Comparison of ENCODE assay signal across 29 cellular contexts in the genomic region with DNA sequence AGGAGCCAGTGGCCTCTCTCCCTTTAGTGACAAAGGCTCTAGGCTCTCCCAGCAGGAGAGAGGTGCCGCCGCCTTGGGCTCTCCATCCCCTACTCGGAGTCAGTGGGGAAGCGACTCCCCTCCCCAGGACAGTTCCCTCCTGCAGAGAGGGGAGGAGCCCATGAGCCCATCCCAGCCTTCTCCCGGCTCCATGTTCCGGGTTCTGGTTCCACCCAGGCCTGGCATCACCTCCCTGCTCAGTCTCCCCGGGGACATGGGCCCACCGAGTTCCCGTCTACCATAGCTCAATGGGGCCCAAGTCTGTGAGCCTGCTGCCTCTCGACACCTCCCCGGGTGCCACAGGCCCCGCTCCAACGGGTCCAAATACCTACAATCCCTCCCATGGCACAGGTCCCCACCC.
"Had no signal": no experiment of that assay in that cellular context is flagged by ENCODE, and none has a peak within 500 bp of the region (broad histone marks: within the 10 kb centered on the region; RNA-seq: fewer than 3 reads in every experiment).

No MANE protein-coding gene starts in this region.

- H3K4me1 ChIP-seq: left lung, neural progenitor cell, pancreas, thyroid gland, upper lobe of left lung had no signal

- H3K36me3 Mint-ChIP-seq: natural killer cell, neural progenitor cell had no signal

- H3K4me1 Mint-ChIP-seq: mesothelial cell of epicardium had no signal

- H3K27ac Mint-ChIP-seq: mesothelial cell of epicardium; natural killer cell; neural progenitor cell; stimulated activated naive B cell treated with anti-CD40 and anti-IgM and Interleukin-4, amounts not matched to agents 10 μg/mL and 1 μg/mL and 100 μg/mL, for 72 hours had no signal

- H2AFZ ChIP-seq: hepatocyte, neural progenitor cell had no signal

- H3K4me3 ChIP-seq: heart right ventricle, hepatocyte, left lung, lung, neural progenitor cell, pancreas, psoas muscle, skin epidermis, stomach, testis, thyroid gland, transverse colon, upper lobe of left lung, vagina had no signal

- H3K9ac ChIP-seq: neural progenitor cell had no signal

- ATAC-seq: heart right ventricle; left cardiac atrium; left lung; natural killer cell; pancreas; psoas muscle; sciatic nerve; stimulated activated naive B cell treated with anti-CD40 and anti-IgM and Interleukin-4, amounts not matched to agents 10 μg/mL and 1 μg/mL and 100 μg/mL, for 72 hours; stimulated activated naive CD8-positive, alpha-beta T cell treated with anti-CD3 and anti-CD28 coated beads, Interleukin-15, Interleukin-2, amounts not matched to agents 100 U/mL and 50 U/mL, for 24 hours had no signal

- H3K4me3 Mint-ChIP-seq: mesothelial cell of epicardium; naive B cell; natural killer cell; nephron progenitor cell; neural progenitor cell; stimulated activated naive B cell treated with anti-CD40 and anti-IgM and Interleukin-4, amounts not matched to agents 10 μg/mL and 1 μg/mL and 100 μg/mL, for 72 hours had no signal

- H3K9me3 Mint-ChIP-seq: mesothelial cell of epicardium, natural killer cell, nephron progenitor cell, neural progenitor cell had no signal

- H3K27ac ChIP-seq: heart right ventricle, hepatocyte, left lung, neural progenitor cell, pancreas, psoas muscle, skin epidermis, stomach, testis, thyroid gland, transverse colon, upper lobe of left lung, vagina had no signal

- H3K9me3 ChIP-seq: heart right ventricle, left lung, pancreas, psoas muscle, stomach, testis, thyroid gland, transverse colon, upper lobe of left lung, vagina had no signal

- H3K4me2 ChIP-seq: hepatocyte, neural progenitor cell had no signal

- H3K27me3 ChIP-seq: heart right ventricle, hepatocyte, left lung, neural progenitor cell, pancreas, stomach, testis, thyroid gland, transverse colon, upper lobe of left lung, vagina had no signal

- H3K36me3 ChIP-seq: heart right ventricle, left lung, neural progenitor cell, pancreas, stomach, thyroid gland, transverse colon, upper lobe of left lung, vagina had no signal

- DNase-seq: heart right ventricle; islet precursor cell; kidney glomerular epithelial cell; left cardiac atrium; mesendoderm; naive B cell; natural killer cell; nephron progenitor cell; psoas muscle; stimulated activated CD4-positive, alpha-beta T cell treated with anti-CD3 and anti-CD28 coated beads, Interleukin-12 subunit alpha, Interleukin-12 subunit beta, amount 100 ng/mL, for 4 hours; stimulated activated CD4-positive, alpha-beta T cell treated with anti-CD3 and anti-CD28 coated beads, Interleukin-15, amount 100 ng/mL, for 24 hours; stimulated activated CD4-positive, alpha-beta T cell treated with anti-CD3 and anti-CD28 coated beads, Interleukin-2, amount 100 ng/mL, for 24 hours; stimulated activated CD4-positive, alpha-beta T cell treated with anti-CD3 and anti-CD28 coated beads, Interleukin-4, amount 100 ng/mL, for 1 hour; stimulated activated naive B cell treated with anti-CD40 and anti-IgM and Interleukin-4, amounts not matched to agents 10 μg/mL and 1 μg/mL and 100 μg/mL, for 72 hours; stimulated activated naive CD8-positive, alpha-beta T cell treated with anti-CD3 and anti-CD28 coated beads, Interleukin-15, Interleukin-2, amounts not matched to agents 100 U/mL and 50 U/mL, for 24 hours; stomach; testis; thyroid gland; transverse colon; upper lobe of left lung had no signal

- H3K27me3 Mint-ChIP-seq: naive B cell; stimulated activated naive B cell treated with anti-CD40 and anti-IgM and Interleukin-4, amounts not matched to agents 10 μg/mL and 1 μg/mL and 100 μg/mL, for 72 hours had no signal
